In genomic region chr15:52566889-52567288, GRCh38 we compare ENCODE assay signal across 8 cellular contexts. TPM values are rescaled to one million over a fixed set of nuclear protein-coding genes. Genes with fewer than 3 reads are reported as not detected.
A peak's percentile ranks its signal among the peaks of the same experiment; 100 is the strongest.
DNase-seq lines count a peak whose midpoint lies in the region; ATAC-seq and TF ChIP-seq lines count a peak whose summit lies in the region.

No MANE protein-coding gene starts in this region.

- H3K27me3 ChIP-seq in CD4-positive, alpha-beta T cell (ENCODE audit: control insufficient read depth, insufficient read depth, low read length): no peaks in the 10 kb centered on the region

- H3K9me3 ChIP-seq in CD4-positive, alpha-beta T cell (ENCODE audit: control insufficient read depth, low read length): no peaks in the 10 kb centered on the region

- H3K9me3 Mint-ChIP-seq in CD4-positive, alpha-beta T cell: no peaks in the 10 kb centered on the region
- no peaks in the 10 kb centered on the region for H3K9me3 Mint-ChIP-seq in natural killer cell

- peaks cover 58% of the 10 kb centered on the region for H3K4me1 Mint-ChIP-seq in CD4-positive, alpha-beta T cell (ENCODE audit: low read depth)
- peaks cover 38% of the 10 kb centered on the region in 2 donors for H3K4me1 Mint-ChIP-seq in natural killer cell

- no peak overlapping the region for H3K27ac ChIP-seq in CD4-positive, alpha-beta T cell (ENCODE audit: low read depth, low read length)
- H3K27ac ChIP-seq in coronary artery: no peak overlapping the region

- peak overlapping the region; percentile 88 for H3K4me3 Mint-ChIP-seq in CD4-positive, alpha-beta T cell
- peak overlapping the region; percentile 94 for H3K4me3 Mint-ChIP-seq in natural killer cell

- TF ChIP-seq CTCF in CD4-positive, alpha-beta T cell (IDR thresholded peaks at IDR 0.05): no peak
- TF ChIP-seq CTCF in LNCaP clone FGC (IDR thresholded peaks at IDR 0.05; ENCODE audit: control insufficient read depth, extremely low read depth, insufficient read depth) (no peak), coronary artery (IDR thresholded peaks at IDR 0.05) (no peak), natural killer cell (IDR thresholded peaks at IDR 0.05) (no peak)

- CTCF ChIA-PET in CD4-positive, alpha-beta T cell (lab: Charles Lee): no interaction called here

- intact Hi-C loops in CD4-positive, alpha-beta T cell (cut with DNase I, micrococcal nuclease): loop anchor here (1.0 to 5.0 kb wide), 5 partner anchors 38 to 310 kb away; partner anchors contain the start of gene ATOSA (in 1 of the 2)
- intact Hi-C loops in natural killer cell (cut with micrococcal nuclease): no loop called here

- H3K27ac Mint-ChIP-seq in CD4-positive, alpha-beta T cell: peak overlapping the region; percentile 98
- H3K27ac Mint-ChIP-seq in natural killer cell: peak overlapping the region; percentile 90 to 97

- H3K4me3 ChIP-seq in LNCaP clone FGC (ENCODE audit: low read depth, low read length): peak overlapping the region; percentile 62
- peak overlapping the region; percentile 77 for H3K4me3 ChIP-seq in coronary artery

- H3K36me3 Mint-ChIP-seq in CD4-positive, alpha-beta T cell (ENCODE audit: low read depth): peaks cover 32% of the 10 kb centered on the region
- no peaks in the 10 kb centered on the region for H3K36me3 Mint-ChIP-seq in natural killer cell

- no peaks in the 10 kb centered on the region for H3K27me3 Mint-ChIP-seq in CD4-positive, alpha-beta T cell
- H3K27me3 Mint-ChIP-seq in natural killer cell (ENCODE audit: low read depth in 2 of 2): no peaks in the 10 kb centered on the region

- no peak for DNase-seq in CD4-positive, alpha-beta T cell
- DNase-seq in LNCaP clone FGC (ENCODE audit: low read depth) (no peak), coronary artery (ENCODE audit: low spot score) (no peak), natural killer cell (no peak), germinal center (ENCODE audit: low spot score) (no peak), NCI-H146 (lab: John Stamatoyannopoulos, UW) (no peak), glomerular visceral epithelial cell (ENCODE audit: extremely low spot score) (no peak)
- DNase-seq in activated effector memory CD4-positive, alpha-beta T cell treated with Interleukin-2 at 50 U/mL for 16 hours: no peak

- ATAC-seq in CD4-positive, alpha-beta T cell (ENCODE audit: poor library complexity): no peak
- ATAC-seq in natural killer cell: no peak

- POLR2A ChIA-PET in CD4-positive, alpha-beta T cell (lab: Charles Lee): no interaction called here

RNA-seq across cellular contexts. Expression of gene ARPP19, which starts 1.9 kb away (rescaled TPM):
- total RNA-seq in CD4-positive, alpha-beta T cell: 100 to 1,000 TPM; 134 to 146 TPM
- total RNA-seq in natural killer cell: 100 to 1,000 TPM; 110 to 147 (median 121) TPM

RNA-seq across cellular contexts. Expression of gene MYO5A, which starts 38.2 kb away (rescaled TPM):
- 10 to 100 TPM; 25.5 TPM for total RNA-seq in CD4-positive, alpha-beta T cell
- total RNA-seq in natural killer cell: 10 to 100 TPM; 42.8 to 51.5 (median 44.4) TPM
